ENCODE assay signal across 19 cellular contexts in genomic region chr3:37707428-37708372, GRCh38.
DNase-seq lines count a peak whose midpoint lies in the region; ATAC-seq and TF ChIP-seq lines count a peak whose summit lies in the region.
"Had no signal": no experiment of that assay in that cellular context is flagged by ENCODE, and none has a peak within 500 bp of the region (broad histone marks: within the 10 kb centered on the region; RNA-seq: fewer than 3 reads in every experiment).

No MANE protein-coding gene starts in this region.

- POLR2A ChIA-PET in MCF 10A (lab: Yijun Ruan, JAX) = no interaction called here

- TF ChIP-seq EP300 in gastroesophageal sphincter (IDR thresholded peaks at IDR 0.05) = no peak

- WGBS in gastroesophageal sphincter (ENCODE audit: low coverage in 1 of 2), 2 donors = 73 to 94% methylated on average over 2 to 3 of the region's 4 CpGs

- DNase-seq in DMS79 (lab: John Stamatoyannopoulos, UW) (peak; percentile 52), DMS79 treated with DMSO at 0.1 percent for 48 hours (lab: John Stamatoyannopoulos, UW) (peak; percentile 79), posterior vena cava (ENCODE audit: low spot score) (peak; percentile 86), MCF 10A (ENCODE audit: unreplicated experiment) (no peak), NCI-H1930 (lab: John Stamatoyannopoulos, UW) (no peak)
- DNase-seq: CD4-positive, CD25-positive, alpha-beta regulatory T cell; GOT3; HCEC 1CT; IMR-90; MV-4-11; NCI-H1105 treated with DMSO at 0.1 percent for 48 hours; NCI-H2081; NCI-H524 treated with DMSO at 0.1 percent for 48 hours; Peyer's patch had no signal

- H3K27me3 ChIP-seq in gastroesophageal sphincter = no peaks in the 10 kb centered on the region
- H3K27me3 ChIP-seq: Peyer's patch, SJSA1 had no signal

- no peaks in the 10 kb centered on the region for H3K9me3 ChIP-seq in gastroesophageal sphincter
- H3K9me3 ChIP-seq: Peyer's patch, SJSA1 had no signal

- CTCF ChIA-PET in MCF 10A (lab: Yijun Ruan, JAX) = interaction anchor here (0.6 to 1.3 kb wide), 3 partner anchors 34 to 395 kb away, joined by 3 to 4 read pairs (median 3); no protein-coding TSS in a partner anchor

- H3K4me1 Mint-ChIP-seq in MCF 10A (ENCODE audit: insufficient read depth, unreplicated experiment) = no peaks in the 10 kb centered on the region
- H3K4me1 Mint-ChIP-seq: CD4-positive, CD25-positive, alpha-beta regulatory T cell had no signal

- peak; percentile 26 for ATAC-seq in gastroesophageal sphincter
- no peak for ATAC-seq in GM21360 (IDR thresholded peaks at IDR 0.05; ENCODE audit: unreplicated experiment)
- no peak for ATAC-seq in GM21367 (IDR thresholded peaks at IDR 0.05; ENCODE audit: unreplicated experiment)

- H3K27me3 Mint-ChIP-seq in MCF 10A (ENCODE audit: insufficient read depth, unreplicated experiment) = peaks cover 20% of the 10 kb centered on the region

- no TSS peak for BruUV-seq in MCF 10A (replicated peaks; lab: Mats Ljungman, UMichigan)

- intact Hi-C loops in posterior vena cava (cut with DNase I) (no loop called here), MCF 10A (cut with micrococcal nuclease) (no loop called here)

- peaks cover 0 to 9% of the 10 kb centered on the region in 2 donors for H3K36me3 ChIP-seq in gastroesophageal sphincter
- H3K36me3 ChIP-seq: Peyer's patch, SJSA1 had no signal

- no peaks in the 10 kb centered on the region for H3K9me3 Mint-ChIP-seq in MCF 10A (ENCODE audit: unreplicated experiment)
- H3K9me3 Mint-ChIP-seq: CD4-positive, CD25-positive, alpha-beta regulatory T cell had no signal

- no peak for TF ChIP-seq CTCF in gastroesophageal sphincter (IDR thresholded peaks at IDR 0.05)
- no peak for TF ChIP-seq CTCF in MCF 10A (IDR thresholded peaks at IDR 0.05; ENCODE audit: unreplicated experiment)

- H3K4me3 ChIP-seq in gastroesophageal sphincter = no peak overlapping the region
- H3K4me3 ChIP-seq: Peyer's patch, SJSA1 had no signal

- H3K4me3 Mint-ChIP-seq in MCF 10A (ENCODE audit: unreplicated experiment) = no peak overlapping the region
- H3K4me3 Mint-ChIP-seq: CD4-positive, CD25-positive, alpha-beta regulatory T cell had no signal

- no peak overlapping the region for H3K27ac Mint-ChIP-seq in MCF 10A (ENCODE audit: low read depth, unreplicated experiment)
- H3K27ac Mint-ChIP-seq: CD4-positive, CD25-positive, alpha-beta regulatory T cell had no signal

- H3K4me1 ChIP-seq in gastroesophageal sphincter = peaks cover 0 to 27% (median 2%) of the 10 kb centered on the region in 3 donors

- no peak overlapping the region for H3K27ac ChIP-seq in gastroesophageal sphincter
- H3K27ac ChIP-seq: KMS-11, Peyer's patch, SJSA1 had no signal

- H3K36me3 Mint-ChIP-seq in MCF 10A (ENCODE audit: insufficient read depth, unreplicated experiment) = peaks cover 5% of the 10 kb centered on the region
- H3K36me3 Mint-ChIP-seq: CD4-positive, CD25-positive, alpha-beta regulatory T cell had no signal

- no peak for TF ChIP-seq POLR2A in gastroesophageal sphincter (IDR thresholded peaks at IDR 0.05)

Comparison
In these comparisons a context has a peak if more than half of its experiments do, and no peak if none do; other contexts are left out.
1. DNase-seq: peak in DMS79 (single experiment), DMS79 treated with DMSO at 0.1 percent for 48 hours (single experiment) and posterior vena cava (single experiment); none in MCF 10A (single experiment) and NCI-H1930 (0 of 2).